ENCODE assay signal across 16 cellular contexts in genomic region chr15:29035571-29036285, GRCh38.
"Had no signal": no experiment of that assay in that cellular context is flagged by ENCODE, and none has a peak within 500 bp of the region (broad histone marks: within the 10 kb centered on the region; RNA-seq: fewer than 3 reads in every experiment).

No MANE protein-coding gene starts in this region.

- H3K4me1 ChIP-seq: ascending aorta, right atrium auricular region, tibial nerve had no signal

- H3K4me3 ChIP-seq: ascending aorta, right atrium auricular region, tibial nerve had no signal

- H3K27ac Mint-ChIP-seq: activated CD4-positive, alpha-beta T cell treated with anti-CD3 and anti-CD28 coated beads for 36 hours; activated CD8-positive, alpha-beta T cell treated with anti-CD3 and anti-CD28 coated beads for 36 hours; activated naive CD8-positive, alpha-beta T cell treated with anti-CD3 and anti-CD28 coated beads, Interleukin-2, amount 50 U/mL, for 24 hours; activated T-helper 1 cell treated with anti-CD3 and anti-CD28 coated beads, Interleukin-12 subunit alpha, Interleukin-12 subunit beta, Interleukin-2, Interleukin-4 antibody, amounts not matched to agents 30 ng/mL and 10 ng/mL and 1 ng/mL, durations not matched to agents 14 hours and 24 hours and 36 hours; stimulated activated memory B cell treated with anti-CD40 and anti-IgM and Interleukin-4, amounts not matched to agents 10 μg/mL and 1 μg/mL and 100 μg/mL, for 72 hours had no signal

- H3K27ac ChIP-seq: ascending aorta, right atrium auricular region, tibial nerve, VCaP had no signal

- H3K27me3 ChIP-seq: ascending aorta, right atrium auricular region, tibial nerve had no signal

- ATAC-seq: activated CD4-positive, alpha-beta T cell treated with anti-CD3 and anti-CD28 coated beads for 36 hours; activated CD8-positive, alpha-beta T cell treated with anti-CD3 and anti-CD28 coated beads for 36 hours; activated naive CD8-positive, alpha-beta T cell treated with anti-CD3 and anti-CD28 coated beads, Interleukin-2, amount 50 U/mL, for 24 hours; left ventricle myocardium superior; stimulated activated memory B cell treated with anti-CD40 and anti-IgM and Interleukin-4, amounts not matched to agents 10 μg/mL and 1 μg/mL and 100 μg/mL, for 72 hours had no signal

- H3K9me3 Mint-ChIP-seq: stimulated activated memory B cell treated with anti-CD40 and anti-IgM and Interleukin-4, amounts not matched to agents 10 μg/mL and 1 μg/mL and 100 μg/mL, for 72 hours had no signal

- H3K9me3 ChIP-seq: ascending aorta, right atrium auricular region had no signal

- H3K27me3 Mint-ChIP-seq: activated CD4-positive, alpha-beta T cell treated with anti-CD3 and anti-CD28 coated beads for 36 hours; activated CD8-positive, alpha-beta T cell treated with anti-CD3 and anti-CD28 coated beads for 36 hours; activated naive CD8-positive, alpha-beta T cell treated with anti-CD3 and anti-CD28 coated beads, Interleukin-2, amount 50 U/mL, for 24 hours; stimulated activated memory B cell treated with anti-CD40 and anti-IgM and Interleukin-4, amounts not matched to agents 10 μg/mL and 1 μg/mL and 100 μg/mL, for 72 hours had no signal

- H3K4me3 Mint-ChIP-seq: activated CD4-positive, alpha-beta T cell treated with anti-CD3 and anti-CD28 coated beads for 36 hours; activated CD8-positive, alpha-beta T cell treated with anti-CD3 and anti-CD28 coated beads for 36 hours; activated naive CD8-positive, alpha-beta T cell treated with anti-CD3 and anti-CD28 coated beads, Interleukin-2, amount 50 U/mL, for 24 hours; activated T-helper 1 cell treated with anti-CD3 and anti-CD28 coated beads, Interleukin-12 subunit alpha, Interleukin-12 subunit beta, Interleukin-2, Interleukin-4 antibody, amounts not matched to agents 30 ng/mL and 10 ng/mL and 1 ng/mL, durations not matched to agents 14 hours and 24 hours and 36 hours; stimulated activated memory B cell treated with anti-CD40 and anti-IgM and Interleukin-4, amounts not matched to agents 10 μg/mL and 1 μg/mL and 100 μg/mL, for 72 hours had no signal

- H3K4me1 Mint-ChIP-seq: stimulated activated memory B cell treated with anti-CD40 and anti-IgM and Interleukin-4, amounts not matched to agents 10 μg/mL and 1 μg/mL and 100 μg/mL, for 72 hours had no signal

- H3K36me3 ChIP-seq: ascending aorta, right atrium auricular region, tibial nerve had no signal

- H3K36me3 Mint-ChIP-seq: stimulated activated memory B cell treated with anti-CD40 and anti-IgM and Interleukin-4, amounts not matched to agents 10 μg/mL and 1 μg/mL and 100 μg/mL, for 72 hours had no signal

- DNase-seq: activated CD4-positive, alpha-beta T cell treated with anti-CD3 and anti-CD28 coated beads for 36 hours; activated CD8-positive, alpha-beta T cell treated with anti-CD3 and anti-CD28 coated beads for 36 hours; activated naive CD4-positive, alpha-beta T cell treated with Interleukin-2 at 50 U/mL for 16 hours; activated naive CD8-positive, alpha-beta T cell treated with anti-CD3 and anti-CD28 coated beads, Interleukin-2, amount 50 U/mL, for 24 hours; cortex of kidney; effector CD8-positive, alpha-beta T cell; left ventricle myocardium superior; mesendoderm; posterior cingulate gyrus; T-helper 9 cell had no signal
